Comparison of ENCODE assay signal across 16 cellular contexts in the genomic region with DNA sequence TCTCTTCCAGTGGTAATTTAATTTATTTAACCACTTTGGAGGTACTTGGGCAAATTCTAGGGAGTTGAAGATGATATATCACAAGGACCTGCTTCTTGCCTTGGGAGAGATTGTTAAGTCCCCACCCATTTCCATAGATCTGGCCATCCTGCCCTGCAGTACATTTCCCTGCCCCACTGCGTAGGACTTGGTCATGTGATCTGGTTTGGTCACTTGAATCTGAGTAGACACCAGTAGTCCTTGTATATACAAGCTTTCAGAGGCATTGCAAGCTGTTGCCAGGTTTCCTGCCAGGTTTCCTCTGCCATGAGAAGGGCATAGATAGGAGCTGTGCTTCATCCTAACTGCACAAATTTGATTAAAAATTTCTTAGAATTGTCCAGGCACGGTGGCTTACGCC.
A peak's percentile ranks its signal among the peaks of the same experiment; 100 is the strongest.
DNase-seq lines count a peak whose midpoint lies in the region; ATAC-seq, FAIRE-seq and TF ChIP-seq lines count a peak whose summit lies in the region.
"Had no signal": no experiment of that assay in that cellular context is flagged by ENCODE, and none has a peak within 500 bp of the region (broad histone marks: within the 10 kb centered on the region; RNA-seq: fewer than 3 reads in every experiment).

No MANE protein-coding gene starts in this region.

- H3K4me2 ChIP-seq in endothelial cell of umbilical vein (ENCODE audit: insufficient read depth, low read length) (no peak overlapping the region), smooth muscle cell (no peak overlapping the region)
- H3K4me2 ChIP-seq: KMS-11 had no signal

- no peak overlapping the region for H3K4me3 ChIP-seq in endothelial cell of umbilical vein (replicated peaks in 1 of 3; ENCODE audit: insufficient read depth in 1 of 3, low read depth in 1 of 3, low read length in 3 of 3)
- H3K4me3 ChIP-seq in smooth muscle cell = no peak overlapping the region

- no peak for ATAC-seq in HG03354 (IDR thresholded peaks at IDR 0.05; ENCODE audit: poor library complexity, severe bottlenecking, unreplicated experiment)

- CTCF ChIA-PET in endothelial cell of umbilical vein (lab: Charles Lee) = interaction anchor here (0.6 to 1.4 kb wide), 3 partner anchors 14 to 530 kb away, joined by 3 to 7 read pairs (median 5); no protein-coding TSS in a partner anchor

- no peak for FAIRE-seq in endothelial cell of umbilical vein (lab: Jason Lieb, UNC)

- no peaks in the 10 kb centered on the region for H3F3A ChIP-seq in smooth muscle cell (ENCODE audit: low read depth)

- DNase-seq in Daoy (ENCODE audit: low read depth) (peak; percentile 5), G401 (ENCODE audit: low spot score) (peak; percentile 1), OCI-M1 (lab: John Stamatoyannopoulos, UW) (peak; percentile 24), endothelial cell of umbilical vein (ENCODE audit: low read depth, low spot score) (peak; percentile 4), smooth muscle cell (lab: John Stamatoyannopoulos, UW; ENCODE audit: unreplicated experiment) (no peak)
- DNase-seq: ACHN; BE2C; C1 segment of cervical spinal cord; CD4-positive, CD25-positive, alpha-beta regulatory T cell; CD8-positive, alpha-beta memory T cell; COR-L47; GF-D8; GOT3; H9 had no signal

- TF ChIP-seq POLR2A in endothelial cell of umbilical vein (IDR thresholded peaks at IDR 0.05; ENCODE audit: low read depth, low read length) = no peak

- no peaks in the 10 kb centered on the region for H3K79me2 ChIP-seq in endothelial cell of umbilical vein (ENCODE audit: control insufficient read depth, insufficient read depth, low read length)
- H3K79me2 ChIP-seq in smooth muscle cell (ENCODE audit: low read depth) = no peaks in the 10 kb centered on the region

- intact Hi-C loops in endothelial cell of umbilical vein (cut with micrococcal nuclease) = loop anchor here (5.0 kb wide), 1 partner anchor 530 kb away; no protein-coding TSS in a partner anchor

- H4K20me1 ChIP-seq in endothelial cell of umbilical vein (replicated peaks; ENCODE audit: control insufficient read depth, extremely low read depth, insufficient read depth, low read length) = no peaks in the 10 kb centered on the region
- no peaks in the 10 kb centered on the region for H4K20me1 ChIP-seq in smooth muscle cell (ENCODE audit: low read depth)

- H3K9me3 ChIP-seq in endothelial cell of umbilical vein (replicated peaks; ENCODE audit: control insufficient read depth, insufficient read depth, low read length) = no peaks in the 10 kb centered on the region
- H3K9me3 ChIP-seq in smooth muscle cell (replicated peaks; ENCODE audit: low read depth) = no peaks in the 10 kb centered on the region
- H3K9me3 ChIP-seq: BE2C had no signal

- 92% methylated on average over 3 of the region's 3 CpGs for WGBS in smooth muscle cell (ENCODE audit: low lambda C conversion rate)

- H2AFZ ChIP-seq in endothelial cell of umbilical vein (ENCODE audit: low read depth, low read length) = peak overlapping the region; percentile 79
- H2AFZ ChIP-seq in smooth muscle cell (ENCODE audit: low read depth) = no peak overlapping the region

- no peak overlapping the region for H3K27ac ChIP-seq in endothelial cell of umbilical vein (ENCODE audit: insufficient read depth, low read depth, low read length)
- no peak overlapping the region for H3K27ac ChIP-seq in smooth muscle cell (ENCODE audit: low read depth)
- H3K27ac ChIP-seq: KMS-11 had no signal

- BruUV-seq in endothelial cell of umbilical vein (replicated peaks; lab: Mats Ljungman, UMichigan) = no TSS peak

- no peaks in the 10 kb centered on the region for H3K36me3 ChIP-seq in endothelial cell of umbilical vein (ENCODE audit: control insufficient read depth in 2 of 2, extremely low read depth in 1 of 2, insufficient read depth in 2 of 2, low read length in 2 of 2)
- no peaks in the 10 kb centered on the region for H3K36me3 ChIP-seq in smooth muscle cell (ENCODE audit: low read depth)
- H3K36me3 ChIP-seq: BE2C had no signal

- dilution Hi-C loops in endothelial cell of umbilical vein (cut with MboI; ENCODE audit: extremely low pct_ligation_motif_present, low sequenced_read_pairs) = no loop called here

- H3K4me1 ChIP-seq in endothelial cell of umbilical vein (ENCODE audit: control insufficient read depth, extremely low read depth, insufficient read depth, low read length) = no peaks in the 10 kb centered on the region
- H3K4me1 ChIP-seq in smooth muscle cell (ENCODE audit: low read depth) = no peaks in the 10 kb centered on the region
- H3K4me1 ChIP-seq: BE2C had no signal

- TF ChIP-seq CTCF in endothelial cell of umbilical vein (IDR thresholded peaks at IDR 0.05; ENCODE audit: extremely low read depth in 1 of 2, insufficient read depth in 1 of 2, low read depth in 1 of 2, low read length in 2 of 2) = no peak
- TF ChIP-seq CTCF in smooth muscle cell (IDR thresholded peaks at IDR 0.05; ENCODE audit: borderline replicate concordance, insufficient read depth, poor library complexity, severe bottlenecking) = no peak

- in situ Hi-C loops in G401 (cut with HindIII; ENCODE audit: low sequenced_read_pairs) = no loop called here

- H3K27me3 ChIP-seq in endothelial cell of umbilical vein (ENCODE audit: control insufficient read depth in 2 of 2, insufficient read depth in 2 of 2, low read length in 2 of 2) (no peaks in the 10 kb centered on the region), smooth muscle cell (ENCODE audit: low read depth) (no peaks in the 10 kb centered on the region)

- no peaks in the 10 kb centered on the region for H3K9me1 ChIP-seq in endothelial cell of umbilical vein (replicated peaks; ENCODE audit: control insufficient read depth, extremely low read depth, insufficient read depth, low read length)

- POLR2A ChIA-PET in endothelial cell of umbilical vein (lab: Charles Lee) = no interaction called here

- H3K9ac ChIP-seq in endothelial cell of umbilical vein (replicated peaks; ENCODE audit: extremely low read depth, insufficient read depth, low read length) (no peak overlapping the region), smooth muscle cell (ENCODE audit: low read depth) (no peak overlapping the region)
- H3K9ac ChIP-seq: KMS-11 had no signal

TF ChIP-seq in endothelial cell of umbilical vein, 7 proteins besides CTCF, POLR2A, EP300 and RAD21:
- no peak for TF ChIP-seq EZH2 (IDR thresholded peaks at IDR 0.05; ENCODE audit: borderline replicate concordance, low read depth, low read length, severe bottlenecking)
TF ChIP-seq in endothelial cell of umbilical vein: peak in this region for 0.
